In genomic region chr19:45071545-45071938, GRCh38 we compare ENCODE assay signal across 14 cellular contexts.
"Had no signal": no experiment of that assay in that cellular context is flagged by ENCODE, and none has a peak within 500 bp of the region (broad histone marks: within the 10 kb centered on the region; RNA-seq: fewer than 3 reads in every experiment).

No MANE protein-coding gene starts in this region.

- H3K9me3 ChIP-seq: transverse colon had no signal

- H3K4me3 ChIP-seq: transverse colon had no signal

- DNase-seq: activated CD4-positive, alpha-beta T cell treated with anti-CD3 and anti-CD28 coated beads, Interleukin-2, amount 10 ng/mL, durations not matched to agents 24 days and 14 days; activated CD4-positive, CD25-positive, alpha-beta regulatory T cell; activated CD8-positive, alpha-beta memory T cell treated with anti-CD3 and anti-CD28 coated beads, Interleukin-2, amount 50 U/mL, for 48 hours; activated gamma-delta T cell treated with Interleukin-2 at 50 U/mL for 16 hours; activated naive CD8-positive, alpha-beta T cell treated with anti-CD3 and anti-CD28 coated beads, Interleukin-2, amount 10 ng/mL, durations not matched to agents 7 days and 5 days; activated T-cell treated with anti-CD3 and anti-CD28 coated beads, Interleukin-2, amount 50 U/mL, for 72 hours; cortex of kidney; effector CD4-positive, alpha-beta T cell; foreskin melanocyte; natural killer cell; stimulated activated CD4-positive, alpha-beta T cell treated with anti-CD3 and anti-CD28 coated beads, Interleukin-2, amount 100 ng/mL, for 48 hours; stimulated activated naive CD4-positive, alpha-beta T cell; transverse colon had no signal

- H3K27ac ChIP-seq: transverse colon had no signal

- H3K27me3 ChIP-seq: transverse colon had no signal

- ATAC-seq: activated T-cell treated with anti-CD3 and anti-CD28 coated beads, Interleukin-2, amount 50 U/mL, for 72 hours; left ventricle myocardium superior; natural killer cell had no signal
